ENCODE assay signal across 1 cellular context in the genomic region with DNA sequence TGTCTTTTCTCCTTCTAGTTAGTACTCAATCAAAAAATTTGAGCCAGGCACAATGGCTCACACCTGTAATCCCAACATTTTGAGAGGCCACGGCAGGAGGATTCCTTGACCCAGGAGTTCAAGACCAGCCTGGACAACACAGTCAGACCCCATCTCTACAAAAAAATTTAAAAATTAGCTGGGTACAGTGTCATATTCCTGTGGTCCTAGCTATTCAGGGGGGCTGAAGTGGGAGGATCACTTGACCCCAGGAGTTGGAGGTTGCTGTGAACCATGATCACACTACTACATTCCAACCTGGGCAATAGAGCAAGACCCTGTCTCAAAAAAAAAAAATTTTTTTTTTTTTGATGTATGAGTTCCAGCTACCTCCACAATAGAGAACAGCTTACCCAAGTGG.
TF ChIP-seq lines count a peak whose summit lies in the region.

No MANE protein-coding gene starts in this region.

TF ChIP-seq in WTC11, 78 proteins besides CTCF, POLR2A, EP300 and RAD21 (continued from another document):
- TF ChIP-seq GRHL2 (CRISPR knock-in tag; IDR thresholded peaks at IDR 0.05; ENCODE audit: insufficient replicate concordance, severe bottlenecking) (no peak), SP1 (CRISPR knock-in tag; conservative IDR thresholded peaks at IDR 0.05) (no peak)
